Comparison of ENCODE assay signal across 15 cellular contexts in genomic region chr6:25972128-25972527, GRCh38. TPM values are rescaled to one million over a fixed set of nuclear protein-coding genes. Genes with fewer than 3 reads are reported as not detected.
DNase-seq lines count a peak whose midpoint lies in the region; ATAC-seq and TF ChIP-seq lines count a peak whose summit lies in the region.
"Had no signal": no experiment of that assay in that cellular context is flagged by ENCODE, and none has a peak within 500 bp of the region (broad histone marks: within the 10 kb centered on the region; RNA-seq: fewer than 3 reads in every experiment).

No MANE protein-coding gene starts in this region.

- CTCF ChIA-PET in CD8-positive, alpha-beta memory T cell (lab: Charles Lee): interaction anchor here (2.5 kb wide), 1 partner anchor 20 kb away, joined by 14 read pairs; no protein-coding TSS in a partner anchor

- no peak for ATAC-seq in stimulated activated memory B cell treated with anti-CD40 and anti-IgM and Interleukin-4, amounts not matched to agents 10 μg/mL and 1 μg/mL and 100 μg/mL, for 72 hours
- ATAC-seq: upper lobe of right lung had no signal

- TF ChIP-seq CTCF in hepatocyte (IDR thresholded peaks at IDR 0.05; ENCODE audit: poor library complexity): no peak
- no peak for TF ChIP-seq CTCF in BE2C (IDR thresholded peaks at IDR 0.05; ENCODE audit: low read depth, low read length)

- no peak overlapping the region for H3K4me3 Mint-ChIP-seq in CD8-positive, alpha-beta memory T cell
- no peak overlapping the region for H3K4me3 Mint-ChIP-seq in stimulated activated memory B cell treated with anti-CD40 and anti-IgM and Interleukin-4, amounts not matched to agents 10 μg/mL and 1 μg/mL and 100 μg/mL, for 72 hours
- H3K4me3 Mint-ChIP-seq in activated T-cell treated with anti-CD3 and anti-CD28 coated beads, Interleukin-2, amount 50 U/mL, for 24 hours: no peak overlapping the region

- H3K4me1 ChIP-seq in CD8-positive, alpha-beta memory T cell (ENCODE audit: insufficient read depth, low read length): peaks cover 25% of the 10 kb centered on the region
- H3K4me1 ChIP-seq in SJSA1 (replicated peaks): peaks cover 21% of the 10 kb centered on the region
- peaks cover 20% of the 10 kb centered on the region for H3K4me1 ChIP-seq in hepatocyte (ENCODE audit: insufficient read depth)
- H3K4me1 ChIP-seq in BE2C: no peaks in the 10 kb centered on the region

- 92% methylated on average over 1 of the region's 1 CpG for WGBS in hepatocyte (ENCODE audit: low lambda C conversion rate, missing lambda C conversion rate)

- H3K79me2 ChIP-seq in hepatocyte: peaks cover 4% of the 10 kb centered on the region

- no peak overlapping the region for H3K4me2 ChIP-seq in hepatocyte

- H3K9me3 Mint-ChIP-seq in CD8-positive, alpha-beta memory T cell: no peaks in the 10 kb centered on the region
- H3K9me3 Mint-ChIP-seq in stimulated activated memory B cell treated with anti-CD40 and anti-IgM and Interleukin-4, amounts not matched to agents 10 μg/mL and 1 μg/mL and 100 μg/mL, for 72 hours: no peaks in the 10 kb centered on the region
- H3K9me3 Mint-ChIP-seq in activated T-cell treated with anti-CD3 and anti-CD28 coated beads, Interleukin-2, amount 50 U/mL, for 24 hours: no peaks in the 10 kb centered on the region

- no peaks in the 10 kb centered on the region for H3K9me2 ChIP-seq in hepatocyte (replicated peaks; ENCODE audit: insufficient read depth)

- no peak for DNase-seq in CD8-positive, alpha-beta memory T cell
- DNase-seq in SJSA1 (ENCODE audit: low read depth in 1 of 2, low spot score in 2 of 2) (no peak), hepatocyte (ENCODE audit: low spot score) (no peak), BE2C (no peak), HuH-7.5 (ENCODE audit: low spot score) (no peak)
- no peak for DNase-seq in activated T-cell treated with anti-CD3 and anti-CD28 coated beads, Interleukin-2, amount 50 U/mL, for 24 hours
- DNase-seq: foreskin fibroblast; NCI-H1417; NCI-H446; ovary; stimulated activated CD4-positive, alpha-beta T cell treated with anti-CD3 and anti-CD28 coated beads, Interleukin-15, amount 100 ng/mL, for 24 hours; upper lobe of right lung had no signal

- H3K36me3 Mint-ChIP-seq in CD8-positive, alpha-beta memory T cell: peaks cover 19 to 92% (median 39%) of the 10 kb centered on the region in 3 donors
- H3K36me3 Mint-ChIP-seq in stimulated activated memory B cell treated with anti-CD40 and anti-IgM and Interleukin-4, amounts not matched to agents 10 μg/mL and 1 μg/mL and 100 μg/mL, for 72 hours: peaks cover 80% of the 10 kb centered on the region
- H3K36me3 Mint-ChIP-seq in activated T-cell treated with anti-CD3 and anti-CD28 coated beads, Interleukin-2, amount 50 U/mL, for 24 hours (ENCODE audit: low read depth): peaks cover 96% of the 10 kb centered on the region

- peaks cover 43 to 82% (median 72%) of the 10 kb centered on the region in 3 donors for H3K4me1 Mint-ChIP-seq in CD8-positive, alpha-beta memory T cell
- H3K4me1 Mint-ChIP-seq in stimulated activated memory B cell treated with anti-CD40 and anti-IgM and Interleukin-4, amounts not matched to agents 10 μg/mL and 1 μg/mL and 100 μg/mL, for 72 hours: peaks cover 67% of the 10 kb centered on the region
- H3K4me1 Mint-ChIP-seq in activated T-cell treated with anti-CD3 and anti-CD28 coated beads, Interleukin-2, amount 50 U/mL, for 24 hours (ENCODE audit: low read depth): peaks cover 83% of the 10 kb centered on the region

- H3K9me3 ChIP-seq in CD8-positive, alpha-beta memory T cell (ENCODE audit: low read length): no peaks in the 10 kb centered on the region
- H3K9me3 ChIP-seq in SJSA1 (replicated peaks) (no peaks in the 10 kb centered on the region), hepatocyte (ENCODE audit: low read depth) (no peaks in the 10 kb centered on the region), BE2C (no peaks in the 10 kb centered on the region)
- H3K9me3 ChIP-seq: ovary, upper lobe of right lung had no signal

- no peaks in the 10 kb centered on the region for H4K20me1 ChIP-seq in hepatocyte (ENCODE audit: insufficient read depth, poor library complexity, severe bottlenecking)

- no peak overlapping the region for H3K4me3 ChIP-seq in CD8-positive, alpha-beta memory T cell (ENCODE audit: low read length)
- H3K4me3 ChIP-seq in SJSA1 (no peak overlapping the region), hepatocyte (no peak overlapping the region), BE2C (ENCODE audit: low read depth, low read length) (no peak overlapping the region)
- H3K4me3 ChIP-seq: K562, ovary, upper lobe of right lung had no signal

- H3K36me3 ChIP-seq in CD8-positive, alpha-beta memory T cell (ENCODE audit: insufficient read depth, low read length): peaks cover 58% of the 10 kb centered on the region
- H3K36me3 ChIP-seq in SJSA1: peaks cover 89% of the 10 kb centered on the region
- H3K36me3 ChIP-seq in hepatocyte (replicated peaks; ENCODE audit: insufficient read depth, low read depth): peaks cover 6% of the 10 kb centered on the region
- H3K36me3 ChIP-seq in BE2C: no peaks in the 10 kb centered on the region
- H3K36me3 ChIP-seq: ovary had no signal

- no peaks in the 10 kb centered on the region for H3K27me3 ChIP-seq in CD8-positive, alpha-beta memory T cell (ENCODE audit: insufficient read depth, low read length, poor library complexity, severe bottlenecking)
- no peaks in the 10 kb centered on the region for H3K27me3 ChIP-seq in SJSA1 (replicated peaks)
- H3K27me3 ChIP-seq in hepatocyte: no peaks in the 10 kb centered on the region
- no peaks in the 10 kb centered on the region for H3K27me3 ChIP-seq in BE2C
- H3K27me3 ChIP-seq: ovary, upper lobe of right lung had no signal

- H3K27ac Mint-ChIP-seq in CD8-positive, alpha-beta memory T cell: peak overlapping the region in 7 of 8 donors; percentile 19 to 91 (median 54)
- H3K27ac Mint-ChIP-seq in stimulated activated memory B cell treated with anti-CD40 and anti-IgM and Interleukin-4, amounts not matched to agents 10 μg/mL and 1 μg/mL and 100 μg/mL, for 72 hours: peak overlapping the region; percentile 12
- no peak overlapping the region for H3K27ac Mint-ChIP-seq in activated T-cell treated with anti-CD3 and anti-CD28 coated beads, Interleukin-2, amount 50 U/mL, for 24 hours

- POLR2A ChIA-PET in CD8-positive, alpha-beta memory T cell (lab: Charles Lee): no interaction called here

- no peak overlapping the region for H3K27ac ChIP-seq in CD8-positive, alpha-beta memory T cell (ENCODE audit: low read depth, low read length)
- H3K27ac ChIP-seq in SJSA1 (peak overlapping the region; percentile 72), hepatocyte (peak overlapping the region; percentile 68)
- H3K27ac ChIP-seq: ovary, upper lobe of right lung had no signal

- no peak overlapping the region for H2AFZ ChIP-seq in hepatocyte

- H3K27me3 Mint-ChIP-seq in CD8-positive, alpha-beta memory T cell: no peaks in the 10 kb centered on the region
- H3K27me3 Mint-ChIP-seq in stimulated activated memory B cell treated with anti-CD40 and anti-IgM and Interleukin-4, amounts not matched to agents 10 μg/mL and 1 μg/mL and 100 μg/mL, for 72 hours: no peaks in the 10 kb centered on the region
- no peaks in the 10 kb centered on the region for H3K27me3 Mint-ChIP-seq in activated T-cell treated with anti-CD3 and anti-CD28 coated beads, Interleukin-2, amount 50 U/mL, for 24 hours

RNA-seq across cellular contexts. Expression of gene TRIM38, which starts 9.5 kb away (rescaled TPM):
- 10 to 100 TPM; 10.8 to 11.2 TPM for total RNA-seq in CD8-positive, alpha-beta memory T cell
- polyA plus RNA-seq in CD8-positive, alpha-beta memory T cell: 10.1 TPM
- total RNA-seq in SJSA1 (2014; rRNA removed; shearing (Covaris generic)): 7.0 and 7.2 TPM in 2 replicates
- 7.9 and 8.6 TPM in 2 replicates for total RNA-seq in hepatocyte
- polyA plus RNA-seq in hepatocyte: 3.2 and 5.2 TPM in 2 replicates
- 1.4 TPM for polyA plus RNA-seq in BE2C (2012; ENCODE audit: insufficient read depth, insufficient read length, low read depth)

RNA-seq across cellular contexts. Expression of gene SLC17A2, which starts 41.6 kb away (rescaled TPM):
- total RNA-seq in CD8-positive, alpha-beta memory T cell: not detected
- not detected for polyA plus RNA-seq in CD8-positive, alpha-beta memory T cell
- total RNA-seq in SJSA1 (2014; rRNA removed; shearing (Covaris generic)): not detected in 2 replicates
- 6.4 and 7.7 TPM in 2 replicates for total RNA-seq in hepatocyte
- 2.2 and 2.8 TPM in 2 replicates for polyA plus RNA-seq in hepatocyte
- 0.39 TPM for polyA plus RNA-seq in BE2C (2012; ENCODE audit: insufficient read depth, insufficient read length, low read depth)
- total RNA-seq: K562, OCI-LY7, ovary, upper lobe of right lung had no signal
- polyA plus RNA-seq: K562, ovary had no signal
